Comparison of ENCODE assay signal across 9 cellular contexts in genomic region chr14:100586153-100586519, GRCh38. TPM values are rescaled to one million over a fixed set of nuclear protein-coding genes. Genes with fewer than 3 reads are reported as not detected.
A peak's percentile ranks its signal among the peaks of the same experiment; 100 is the strongest.
DNase-seq lines count a peak whose midpoint lies in the region; ATAC-seq, FAIRE-seq and TF ChIP-seq lines count a peak whose summit lies in the region.
"Had no signal": no experiment of that assay in that cellular context is flagged by ENCODE, and none has a peak within 500 bp of the region (broad histone marks: within the 10 kb centered on the region; RNA-seq: fewer than 3 reads in every experiment).

No MANE protein-coding gene starts in this region.

- H2AFZ ChIP-seq in neural progenitor cell (replicated peaks): peak overlapping the region; percentile 91

- POLR2A ChIA-PET in RWPE1 (lab: Yijun Ruan, JAX; ENCODE audit: low non-redundant PET): no interaction called here

- H3K9me3 Mint-ChIP-seq in CD14-positive monocyte (peaks cover 0 to 7% (median 0%) of the 10 kb centered on the region in 7 donors), neural progenitor cell (no peaks in the 10 kb centered on the region)

- H3K36me3 Mint-ChIP-seq in CD14-positive monocyte: no peaks in the 10 kb centered on the region
- no peaks in the 10 kb centered on the region for H3K36me3 Mint-ChIP-seq in neural progenitor cell

- no peaks in the 10 kb centered on the region for H3K9me3 ChIP-seq in neural progenitor cell (ENCODE audit: low read depth)

- H3K27ac Mint-ChIP-seq in CD14-positive monocyte (no peak overlapping the region), neural progenitor cell (no peak overlapping the region)

- DNase-seq in CD14-positive monocyte (ENCODE audit: low spot score) (peak; percentile 23), RWPE1 (ENCODE audit: low spot score) (peak; percentile 70), epithelial cell of esophagus (ENCODE audit: low read depth) (no peak), neural progenitor cell (ENCODE audit: low spot score) (no peak), medulla oblongata (ENCODE audit: extremely low spot score) (no peak), RCC 7860 (ENCODE audit: low spot score) (no peak)
- DNase-seq: activated effector memory CD4-positive, alpha-beta T cell treated with Interleukin-2 at 50 U/mL for 16 hours had no signal

- peaks cover 12% of the 10 kb centered on the region for H3F3A ChIP-seq in neural progenitor cell (ENCODE audit: low read depth)

- peak overlapping the region; percentile 65 for H3K27ac ChIP-seq in RWPE1
- H3K27ac ChIP-seq in neural progenitor cell: no peak overlapping the region

- H3K79me2 ChIP-seq in neural progenitor cell (ENCODE audit: low read depth): no peaks in the 10 kb centered on the region

- no peaks in the 10 kb centered on the region for H3K36me3 ChIP-seq in neural progenitor cell

- CTCF ChIA-PET in RWPE1 (lab: Yijun Ruan, JAX): no interaction called here

- H3K27me3 Mint-ChIP-seq in CD14-positive monocyte (ENCODE audit: low read depth in 3 of 3) (peaks cover 33 to 59% (median 56%) of the 10 kb centered on the region in 3 donors), neural progenitor cell (ENCODE audit: insufficient read depth, low read depth) (peaks cover 35% of the 10 kb centered on the region)

- intact Hi-C loops in CD14-positive monocyte (cut with micrococcal nuclease): no loop called here

- H3K4me1 Mint-ChIP-seq in CD14-positive monocyte (peaks cover 5% of the 10 kb centered on the region), neural progenitor cell (peaks cover 3% of the 10 kb centered on the region)

- H3K27me3 ChIP-seq in neural progenitor cell: peaks cover 36% of the 10 kb centered on the region

- TF ChIP-seq CTCF in CD14-positive monocyte (IDR thresholded peaks at IDR 0.05): no peak
- TF ChIP-seq CTCF in RWPE1 (conservative IDR thresholded peaks at IDR 0.05; ENCODE audit: low read depth): no peak
- no peak for TF ChIP-seq CTCF in epithelial cell of esophagus (IDR thresholded peaks at IDR 0.05; ENCODE audit: insufficient read depth, low read depth, low read length, missing control alignments)
- TF ChIP-seq CTCF in neural progenitor cell (IDR thresholded peaks at IDR 0.05): no peak

- no peak overlapping the region for H3K9ac ChIP-seq in neural progenitor cell

- H3K4me3 ChIP-seq in epithelial cell of esophagus (ENCODE audit: low read length) (peak overlapping the region; percentile 41), neural progenitor cell (peak overlapping the region; percentile 57)

- peak overlapping the region; percentile 96 for H3K4me2 ChIP-seq in neural progenitor cell

- peak overlapping the region; percentile 49 to 85 for H3K4me3 Mint-ChIP-seq in CD14-positive monocyte
- H3K4me3 Mint-ChIP-seq in neural progenitor cell: peak overlapping the region; percentile 77

- H3K4me1 ChIP-seq in neural progenitor cell: peaks cover 11% of the 10 kb centered on the region

- ATAC-seq in GM18498 (IDR thresholded peaks at IDR 0.05; ENCODE audit: unreplicated experiment) (no peak), GM18520 (IDR thresholded peaks at IDR 0.05; ENCODE audit: unreplicated experiment) (no peak)

- no peaks in the 10 kb centered on the region for H4K20me1 ChIP-seq in neural progenitor cell (ENCODE audit: low read depth)

- no peak for FAIRE-seq in RCC 7860 (lab: Jason Lieb, UNC)

RNA-seq across cellular contexts. Expression of gene BEGAIN, which starts 1.1 kb away (rescaled TPM):
- under 1 TPM in 1 of 2 donors, not detected in 1; 0.25 TPM for polyA plus RNA-seq in CD14-positive monocyte
- 4.0 and 13.4 TPM in 2 replicates for total RNA-seq in neural progenitor cell (ENCODE audit: low replicate concordance)

Comparison
In these comparisons a context has a peak if more than half of its experiments do, and no peak if none do; other contexts are left out.
1. DNase-seq: peak in CD14-positive monocyte (single experiment) and RWPE1 (single experiment); none in epithelial cell of esophagus (single experiment), neural progenitor cell (single experiment), medulla oblongata (single experiment) and RCC 7860 (single experiment).